In genomic region chr22:27245056-27245455, GRCh38 we compare ENCODE assay signal across 20 cellular contexts.
DNase-seq lines count a peak whose midpoint lies in the region; ATAC-seq, FAIRE-seq and TF ChIP-seq lines count a peak whose summit lies in the region.
"Had no signal": no experiment of that assay in that cellular context is flagged by ENCODE, and none has a peak within 500 bp of the region (broad histone marks: within the 10 kb centered on the region; RNA-seq: fewer than 3 reads in every experiment).

No MANE protein-coding gene starts in this region.

- no peak overlapping the region for H3K27ac Mint-ChIP-seq in nephron progenitor cell
- H3K27ac Mint-ChIP-seq: CD14-positive monocyte, GM23338 had no signal

- TF ChIP-seq RAD21 in A549 (conservative IDR thresholded peaks at IDR 0.05 in 1 of 2, IDR thresholded peaks at IDR 0.05 in 1 of 2), result no peak

- peaks cover 15% of the 10 kb centered on the region for H3K27me3 Mint-ChIP-seq in nephron progenitor cell (ENCODE audit: low read depth, poor library complexity)

- TF ChIP-seq EP300 in A549 (IDR thresholded peaks at IDR 0.05), result no peak

- no peak overlapping the region for H3K4me3 Mint-ChIP-seq in nephron progenitor cell
- H3K4me3 Mint-ChIP-seq: CD14-positive monocyte, GM23338 had no signal

- peak overlapping the region; percentile 93 to 99 for H3K27ac ChIP-seq in A549
- H3K27ac ChIP-seq: HL-60 had no signal

- no peak overlapping the region for H3K4me3 ChIP-seq in A549
- H3K4me3 ChIP-seq: GM23338 had no signal

- peaks cover 10% of the 10 kb centered on the region for H3K9me3 ChIP-seq in A549
- H3K9me3 ChIP-seq: Caco-2 had no signal

- POLR2A ChIA-PET in A549 (lab: Yijun Ruan, JAX), result no interaction called here

- no peaks in the 10 kb centered on the region for H3K36me3 Mint-ChIP-seq in nephron progenitor cell (ENCODE audit: low read depth)
- H3K36me3 Mint-ChIP-seq: CD14-positive monocyte had no signal

- ATAC-seq in A549 (no peak), HG03520 (IDR thresholded peaks at IDR 0.05; ENCODE audit: unreplicated experiment) (no peak)
- ATAC-seq: GM23338, HCT116, PC-3 had no signal

- FAIRE-seq in A549 (lab: Jason Lieb, UNC) (no peak), RCC 7860 (lab: Jason Lieb, UNC) (peak; percentile 88)

- H3K4me1 ChIP-seq in A549, result peaks cover 45% of the 10 kb centered on the region

- peaks cover 67% of the 10 kb centered on the region for H3K4me1 Mint-ChIP-seq in nephron progenitor cell

- no peak for TF ChIP-seq POLR2A in A549 (IDR thresholded peaks at IDR 0.05; ENCODE audit: low read length)

- no peak for DNase-seq in A549 (ENCODE audit: low read depth in 1 of 2, low spot score in 1 of 2)
- peak; percentile 54 for DNase-seq in NCI-H1092 (lab: John Stamatoyannopoulos, UW)
- peak; percentile 68 for DNase-seq in RCC 7860 (ENCODE audit: low spot score)
- DNase-seq in nephron progenitor cell, result peak; percentile 56
- DNase-seq in DMS153 (lab: John Stamatoyannopoulos, UW), result no peak
- DNase-seq in stimulated activated CD4-positive, alpha-beta T cell treated with anti-CD3 and anti-CD28 coated beads, Interleukin-4, amount 100 ng/mL, for 4 hours, result no peak
- no peak for DNase-seq in stimulated activated CD4-positive, alpha-beta T cell treated with anti-CD3 and anti-CD28 coated beads, Interleukin-12 subunit alpha, Interleukin-12 subunit beta, amount 100 ng/mL, for 4 hours
- DNase-seq: ACHN, AML-193, Caco-2, EL, MV-4-11, NCI-H2107, NCI-H69, PC-3 had no signal

- TF ChIP-seq CTCF in A549 (IDR thresholded peaks at IDR 0.05) (no peak), nephron progenitor cell (IDR thresholded peaks at IDR 0.05) (no peak)

- WGBS in A549 (ENCODE audit: missing lambda C conversion rate), result 81% methylated on average over 9 of the region's 10 CpGs

- H3K4me2 ChIP-seq in A549, result no peak overlapping the region
- H3K4me2 ChIP-seq: GM23338 had no signal

- CTCF ChIA-PET in A549 (lab: Yijun Ruan, JAX), result no interaction called here

- H3K9me3 Mint-ChIP-seq in nephron progenitor cell, result no peaks in the 10 kb centered on the region
- H3K9me3 Mint-ChIP-seq: GM23338 had no signal

TF ChIP-seq in A549, 52 proteins besides CTCF, POLR2A, EP300 and RAD21:
- TF ChIP-seq RFX5 (IDR thresholded peaks at IDR 0.05), result no peak
- TF ChIP-seq CBX8 (IDR thresholded peaks at IDR 0.05), result no peak
- no peak for TF ChIP-seq JUNB (IDR thresholded peaks at IDR 0.05)
- TF ChIP-seq USF2 (IDR thresholded peaks at IDR 0.05), result no peak
- TF ChIP-seq HOXB13 (CRISPR knock-in tag; IDR thresholded peaks at IDR 0.05; ENCODE audit: low read depth), result no peak
- no peak for TF ChIP-seq HOXA7 (CRISPR knock-in tag; IDR thresholded peaks at IDR 0.05)
- no peak for TF ChIP-seq HMGXB4 (CRISPR knock-in tag; IDR thresholded peaks at IDR 0.05; ENCODE audit: borderline replicate concordance)
- TF ChIP-seq NR3C1 (IDR thresholded peaks at IDR 0.05), result no peak
- TF ChIP-seq ESRRA (IDR thresholded peaks at IDR 0.05; ENCODE audit: borderline replicate concordance, low read length), result no peak
- TF ChIP-seq POLR2AphosphoS2 (conservative IDR thresholded peaks at IDR 0.05; ENCODE audit: low read length), result no peak
- TF ChIP-seq MAX (IDR thresholded peaks at IDR 0.05), result no peak
- no peak for TF ChIP-seq RARB (CRISPR knock-in tag; IDR thresholded peaks at IDR 0.05)
- no peak for TF ChIP-seq PHF8 (IDR thresholded peaks at IDR 0.05; ENCODE audit: borderline replicate concordance, low read depth)
- no peak for TF ChIP-seq BHLHE40 (IDR thresholded peaks at IDR 0.05; ENCODE audit: low read depth, low read length)
- no peak for TF ChIP-seq HES2 (IDR thresholded peaks at IDR 0.05)
- TF ChIP-seq CEBPB (IDR thresholded peaks at IDR 0.05), result no peak
- no peak for TF ChIP-seq FOSB (CRISPR knock-in tag; IDR thresholded peaks at IDR 0.05)

Comparison
In these comparisons a context has a peak if more than half of its experiments do, and no peak if none do; other contexts are left out.
1. DNase-seq: peak in NCI-H1092 (single experiment), RCC 7860 (single experiment) and nephron progenitor cell (single experiment); none in A549 (0 of 2), DMS153 (single experiment), stimulated activated CD4-positive, alpha-beta T cell treated with anti-CD3 and anti-CD28 coated beads, Interleukin-4, amount 100 ng/mL, for 4 hours (0 of 2) and stimulated activated CD4-positive, alpha-beta T cell treated with anti-CD3 and anti-CD28 coated beads, Interleukin-12 subunit alpha, Interleukin-12 subunit beta, amount 100 ng/mL, for 4 hours (single experiment).